Comparison of ENCODE assay signal across 1 cellular context in genomic region chr12:27969011-27969900, GRCh38.
TF ChIP-seq lines count a peak whose summit lies in the region.

No MANE protein-coding gene starts in this region.

TF ChIP-seq in HEK293, 187 proteins besides CTCF, POLR2A, EP300 and RAD21 (continued from another document):
- TF ChIP-seq, protein P1, sequence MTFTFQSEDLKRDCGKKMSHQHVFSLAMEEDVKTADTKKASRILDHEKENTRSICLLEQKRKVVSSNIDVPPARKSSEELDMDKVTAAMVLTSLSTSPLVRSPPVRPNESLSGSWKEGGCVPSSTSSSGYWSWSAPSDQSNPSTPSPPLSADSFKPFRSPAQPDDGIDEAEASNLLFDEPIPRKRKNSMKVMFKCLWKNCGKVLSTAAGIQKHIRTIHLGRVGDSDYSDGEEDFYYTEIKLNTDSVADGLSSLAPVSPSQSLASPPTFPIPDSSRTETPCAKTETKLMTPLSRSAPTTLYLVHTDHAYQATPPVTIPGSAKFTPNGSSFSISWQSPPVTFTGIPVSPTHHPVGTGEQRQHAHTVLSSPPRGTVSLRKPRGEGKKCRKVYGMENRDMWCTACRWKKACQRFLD (tag by site-specific recombination; IDR thresholded peaks at IDR 0.05): no peak
- TF ChIP-seq BCL11B (tag by site-specific recombination; IDR thresholded peaks at IDR 0.05; ENCODE audit: low read depth): no peak
- TF ChIP-seq, protein P2, sequence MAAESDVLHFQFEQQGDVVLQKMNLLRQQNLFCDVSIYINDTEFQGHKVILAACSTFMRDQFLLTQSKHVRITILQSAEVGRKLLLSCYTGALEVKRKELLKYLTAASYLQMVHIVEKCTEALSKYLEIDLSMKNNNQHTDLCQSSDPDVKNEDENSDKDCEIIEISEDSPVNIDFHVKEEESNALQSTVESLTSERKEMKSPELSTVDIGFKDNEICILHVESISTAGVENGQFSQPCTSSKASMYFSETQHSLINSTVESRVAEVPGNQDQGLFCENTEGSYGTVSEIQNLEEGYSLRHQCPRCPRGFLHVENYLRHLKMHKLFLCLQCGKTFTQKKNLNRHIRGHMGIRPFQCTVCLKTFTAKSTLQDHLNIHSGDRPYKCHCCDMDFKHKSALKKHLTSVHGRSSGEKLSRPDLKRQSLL (tag by site-specific recombination; IDR thresholded peaks at IDR 0.05): no peak
- TF ChIP-seq ZNF394 (tag by site-specific recombination; IDR thresholded peaks at IDR 0.05; ENCODE audit: borderline replicate concordance): no peak; the same call in 1 of the 2 replicates
- TF ChIP-seq ZNF544 (tag by site-specific recombination; IDR thresholded peaks at IDR 0.05): no peak
- no peak for TF ChIP-seq OVOL3 (tag by site-specific recombination; IDR thresholded peaks at IDR 0.05)
- no peak for TF ChIP-seq ZNF16 (tag by site-specific recombination; IDR thresholded peaks at IDR 0.05; ENCODE audit: low read depth)
- no peak for TF ChIP-seq ZNF843 (tag by site-specific recombination; IDR thresholded peaks at IDR 0.05)
- no peak for TF ChIP-seq ZNF76 (tag by site-specific recombination; IDR thresholded peaks at IDR 0.05; ENCODE audit: borderline replicate concordance, low read depth)
- TF ChIP-seq EGR2 (tag by site-specific recombination; IDR thresholded peaks at IDR 0.05; ENCODE audit: low read depth): no peak
- no peak for TF ChIP-seq ZNF221 (tag by site-specific recombination; IDR thresholded peaks at IDR 0.05; ENCODE audit: borderline replicate concordance)
